Comparison of ENCODE assay signal across 1 cellular context in the genomic region with DNA sequence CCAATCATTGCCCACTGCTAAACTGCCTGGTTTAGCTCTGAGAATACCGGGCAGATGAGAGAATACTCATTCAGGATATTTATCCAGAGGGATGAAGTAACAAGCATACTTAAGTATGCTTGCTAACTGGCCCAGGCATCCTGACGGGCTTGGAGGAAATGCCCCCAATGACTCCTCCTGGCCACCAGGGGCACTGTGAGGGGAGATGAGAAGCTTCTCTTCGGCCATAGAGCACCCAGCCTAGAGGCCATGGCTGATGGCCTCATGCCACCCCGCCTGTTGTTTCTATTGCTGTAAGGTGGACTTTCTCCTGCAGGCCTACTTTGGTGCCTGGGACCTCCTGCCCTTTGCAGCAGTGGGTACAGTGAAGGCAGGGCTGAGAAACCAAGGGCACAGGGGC.
A peak's percentile ranks its signal among the peaks of the same experiment; 100 is the strongest.
TF ChIP-seq lines count a peak whose summit lies in the region.

No MANE protein-coding gene starts in this region.

TF ChIP-seq in K562, 482 proteins besides CTCF, POLR2A, EP300 and RAD21 (continued from another document):
- TF ChIP-seq, protein P1, sequence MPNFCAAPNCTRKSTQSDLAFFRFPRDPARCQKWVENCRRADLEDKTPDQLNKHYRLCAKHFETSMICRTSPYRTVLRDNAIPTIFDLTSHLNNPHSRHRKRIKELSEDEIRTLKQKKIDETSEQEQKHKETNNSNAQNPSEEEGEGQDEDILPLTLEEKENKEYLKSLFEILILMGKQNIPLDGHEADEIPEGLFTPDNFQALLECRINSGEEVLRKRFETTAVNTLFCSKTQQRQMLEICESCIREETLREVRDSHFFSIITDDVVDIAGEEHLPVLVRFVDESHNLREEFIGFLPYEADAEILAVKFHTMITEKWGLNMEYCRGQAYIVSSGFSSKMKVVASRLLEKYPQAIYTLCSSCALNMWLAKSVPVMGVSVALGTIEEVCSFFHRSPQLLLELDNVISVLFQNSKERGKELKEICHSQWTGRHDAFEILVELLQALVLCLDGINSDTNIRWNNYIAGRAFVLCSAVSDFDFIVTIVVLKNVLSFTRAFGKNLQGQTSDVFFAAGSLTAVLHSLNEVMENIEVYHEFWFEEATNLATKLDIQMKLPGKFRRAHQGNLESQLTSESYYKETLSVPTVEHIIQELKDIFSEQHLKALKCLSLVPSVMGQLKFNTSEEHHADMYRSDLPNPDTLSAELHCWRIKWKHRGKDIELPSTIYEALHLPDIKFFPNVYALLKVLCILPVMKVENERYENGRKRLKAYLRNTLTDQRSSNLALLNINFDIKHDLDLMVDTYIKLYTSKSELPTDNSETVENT (CRISPR knock-in tag; IDR thresholded peaks at IDR 0.05), result peak; percentile 48; the same call in 1 of the 2 replicates
- TF ChIP-seq TRIM24 (IDR thresholded peaks at IDR 0.05) (no peak), RAD51 (IDR thresholded peaks at IDR 0.05; ENCODE audit: borderline replicate concordance, low read depth) (no peak), RFX7 (CRISPR knock-in tag; IDR thresholded peaks at IDR 0.05) (no peak), PHF21A (IDR thresholded peaks at IDR 0.05; ENCODE audit: borderline replicate concordance, low read depth) (no peak), CBX3 (IDR thresholded peaks at IDR 0.05; ENCODE audit: borderline replicate concordance in 1 of 2, low read length in 2 of 2) (peak in 1 of 2 experiments; percentile 68; a peak in 1 of 3 replicates), ASH1L (IDR thresholded peaks at IDR 0.05; ENCODE audit: borderline replicate concordance, low read depth, partially characterized antibody) (no peak), MEIS2 (IDR thresholded peaks at IDR 0.05; ENCODE audit: partially characterized antibody) (no peak), PHB2 (IDR thresholded peaks at IDR 0.05; ENCODE audit: low read depth) (no peak), CC2D1A (IDR thresholded peaks at IDR 0.05) (peak; percentile 63), LCOR (CRISPR knock-in tag; IDR thresholded peaks at IDR 0.05) (no peak)
- TF ChIP-seq, protein P2, sequence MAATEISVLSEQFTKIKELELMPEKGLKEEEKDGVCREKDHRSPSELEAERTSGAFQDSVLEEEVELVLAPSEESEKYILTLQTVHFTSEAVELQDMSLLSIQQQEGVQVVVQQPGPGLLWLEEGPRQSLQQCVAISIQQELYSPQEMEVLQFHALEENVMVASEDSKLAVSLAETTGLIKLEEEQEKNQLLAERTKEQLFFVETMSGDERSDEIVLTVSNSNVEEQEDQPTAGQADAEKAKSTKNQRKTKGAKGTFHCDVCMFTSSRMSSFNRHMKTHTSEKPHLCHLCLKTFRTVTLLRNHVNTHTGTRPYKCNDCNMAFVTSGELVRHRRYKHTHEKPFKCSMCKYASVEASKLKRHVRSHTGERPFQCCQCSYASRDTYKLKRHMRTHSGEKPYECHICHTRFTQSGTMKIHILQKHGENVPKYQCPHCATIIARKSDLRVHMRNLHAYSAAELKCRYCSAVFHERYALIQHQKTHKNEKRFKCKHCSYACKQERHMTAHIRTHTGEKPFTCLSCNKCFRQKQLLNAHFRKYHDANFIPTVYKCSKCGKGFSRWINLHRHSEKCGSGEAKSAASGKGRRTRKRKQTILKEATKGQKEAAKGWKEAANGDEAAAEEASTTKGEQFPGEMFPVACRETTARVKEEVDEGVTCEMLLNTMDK (IDR thresholded peaks at IDR 0.05; ENCODE audit: borderline replicate concordance, insufficient read depth, low read depth, low read length, poor library complexity, severe bottlenecking), result peak; percentile 31
